In the genomic region with DNA sequence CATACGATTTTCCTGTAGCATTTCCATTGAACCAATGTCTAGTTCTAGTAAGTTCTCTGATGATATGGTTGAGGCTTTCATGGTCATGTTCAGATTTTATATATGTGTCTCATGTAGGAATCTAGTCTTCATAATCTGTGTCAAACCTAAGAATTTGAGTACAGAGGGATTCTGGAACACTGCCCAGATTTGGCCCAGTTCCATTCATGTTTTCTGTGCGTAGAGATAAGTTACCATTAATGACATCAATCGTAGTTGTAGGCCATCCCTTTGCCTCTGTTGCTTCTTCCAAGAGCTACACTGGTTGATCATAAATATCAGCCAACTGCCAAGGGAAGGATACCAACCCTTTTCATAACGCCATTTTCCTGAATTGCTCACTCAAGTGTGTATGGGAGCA, we compare ENCODE assay signal across 21 cellular contexts. TPM values are rescaled to one million over a fixed set of nuclear protein-coding genes. Genes with fewer than 3 reads are reported as not detected.
DNase-seq lines count a peak whose midpoint lies in the region; ATAC-seq and TF ChIP-seq lines count a peak whose summit lies in the region.
"Had no signal": no experiment of that assay in that cellular context is flagged by ENCODE, and none has a peak within 500 bp of the region (broad histone marks: within the 10 kb centered on the region; RNA-seq: fewer than 3 reads in every experiment).

No MANE protein-coding gene starts in this region.

- DNase-seq in left ventricle myocardium inferior (peak; percentile 18), Right ventricle myocardium inferior (ENCODE audit: missing footprints) (no peak), astrocyte of the hippocampus (ENCODE audit: low read depth, low spot score) (peak; percentile 19), fibroblast of villous mesenchyme (ENCODE audit: low read depth) (peak; percentile 48), left colon (no peak), DMS79 (lab: John Stamatoyannopoulos, UW) (no peak), left lung (no peak)
- DNase-seq in effector memory CD4-positive, alpha-beta T cell: no peak
- DNase-seq: activated CD4-positive, alpha-beta T cell treated with anti-CD3 and anti-CD28 coated beads, Interleukin-2, amount 50 U/mL, for 48 hours; activated CD4-positive, CD25-positive, alpha-beta regulatory T cell; activated CD8-positive, alpha-beta memory T cell treated with anti-CD3 and anti-CD28 coated beads, Interleukin-2, amount 50 U/mL, for 48 hours; Caco-2; effector CD8-positive, alpha-beta T cell; esophagus squamous epithelium; Kasumi-1; MV-4-11; NCI-H187; NCI-H774 had no signal

- H3K27me3 ChIP-seq in left ventricle myocardium inferior (ENCODE audit: low read depth) (no peaks in the 10 kb centered on the region), left lung (no peaks in the 10 kb centered on the region)
- no peaks in the 10 kb centered on the region for H3K27me3 ChIP-seq in effector memory CD4-positive, alpha-beta T cell (replicated peaks; ENCODE audit: control insufficient read depth, insufficient read depth, low read length, poor library complexity, severe bottlenecking)
- H3K27me3 ChIP-seq: BLaER1 treated with 17β-estradiol and CSF1 and Interleukin-3, amounts not matched to agents 10 nM and 100 nM; esophagus squamous epithelium; neural progenitor cell had no signal

- H3K4me1 ChIP-seq in left ventricle myocardium inferior (peaks cover 83% of the 10 kb centered on the region), left lung (no peaks in the 10 kb centered on the region)
- no peaks in the 10 kb centered on the region for H3K4me1 ChIP-seq in effector memory CD4-positive, alpha-beta T cell (ENCODE audit: control insufficient read depth, insufficient read depth, low read length, poor library complexity, severe bottlenecking)
- H3K4me1 ChIP-seq: neural progenitor cell had no signal

- no peak overlapping the region for H3K4me3 ChIP-seq in left ventricle myocardium inferior
- H3K4me3 ChIP-seq in fibroblast of villous mesenchyme (ENCODE audit: low read depth, low read length): no peak overlapping the region
- no peak overlapping the region for H3K4me3 ChIP-seq in effector memory CD4-positive, alpha-beta T cell (ENCODE audit: insufficient read depth, low read depth, low read length, poor library complexity, severe bottlenecking)
- H3K4me3 ChIP-seq in left lung: no peak overlapping the region
- H3K4me3 ChIP-seq: BLaER1 treated with 17β-estradiol and CSF1 and Interleukin-3, amounts not matched to agents 10 nM and 100 nM; esophagus squamous epithelium; neural progenitor cell had no signal

- no peak for ATAC-seq in Right ventricle myocardium inferior
- ATAC-seq in left colon: no peak
- no peak for ATAC-seq in left lung
- ATAC-seq: activated naive CD4-positive, alpha-beta T cell treated with anti-CD3 and anti-CD28 coated beads, Interleukin-2, amount 50 U/mL, for 72 hours had no signal

- H3K36me3 ChIP-seq in left ventricle myocardium inferior: no peaks in the 10 kb centered on the region
- no peaks in the 10 kb centered on the region for H3K36me3 ChIP-seq in effector memory CD4-positive, alpha-beta T cell (ENCODE audit: control insufficient read depth, insufficient read depth, low read length)
- H3K36me3 ChIP-seq in left lung: no peaks in the 10 kb centered on the region
- H3K36me3 ChIP-seq: BLaER1 treated with 17β-estradiol and CSF1 and Interleukin-3, amounts not matched to agents 10 nM and 100 nM; esophagus squamous epithelium; neural progenitor cell had no signal

- TF ChIP-seq CTCF in left ventricle myocardium inferior (IDR thresholded peaks at IDR 0.05; ENCODE audit: borderline replicate concordance) (no peak), fibroblast of villous mesenchyme (IDR thresholded peaks at IDR 0.05; ENCODE audit: insufficient read depth, low read depth, low read length) (no peak), left lung (IDR thresholded peaks at IDR 0.05) (no peak)

- H3K27ac ChIP-seq in left ventricle myocardium inferior (replicated peaks) (peak overlapping the region; percentile 1), left lung (no peak overlapping the region)
- no peak overlapping the region for H3K27ac ChIP-seq in effector memory CD4-positive, alpha-beta T cell (ENCODE audit: insufficient read depth, low read length, poor library complexity, severe bottlenecking)
- H3K27ac ChIP-seq: BLaER1 treated with 17β-estradiol and CSF1 and Interleukin-3, amounts not matched to agents 10 nM and 100 nM; esophagus squamous epithelium; neural progenitor cell had no signal

- H3K9me3 ChIP-seq in left ventricle myocardium inferior (replicated peaks): no peaks in the 10 kb centered on the region
- H3K9me3 ChIP-seq in effector memory CD4-positive, alpha-beta T cell (ENCODE audit: control insufficient read depth, low read length): no peaks in the 10 kb centered on the region
- no peaks in the 10 kb centered on the region for H3K9me3 ChIP-seq in left lung
- H3K9me3 ChIP-seq: BLaER1 treated with 17β-estradiol and CSF1 and Interleukin-3, amounts not matched to agents 10 nM and 100 nM; Caco-2; esophagus squamous epithelium had no signal

- intact Hi-C loops in left ventricle myocardium inferior (cut with micrococcal nuclease) (no loop called here), Right ventricle myocardium inferior (cut with DNase I) (no loop called here), left colon (cut with DNase I, micrococcal nuclease) (no loop called here), left lung (cut with DNase I) (no loop called here)

RNA-seq across cellular contexts. Expression of a gene that starts 23.3 kb away (rescaled TPM):
- total RNA-seq in left ventricle myocardium inferior: 61.7 TPM
- 45.1 TPM for total RNA-seq in Right ventricle myocardium inferior
- 16.8 and 17.1 TPM in 2 replicates for total RNA-seq in fibroblast of villous mesenchyme
- 100 to 1,000 TPM; 181 to 536 TPM for total RNA-seq in left colon
- total RNA-seq in left lung: 10 to 100 TPM; 33.1 to 35.9 TPM

Comparison
In these comparisons a context has a peak if more than half of its experiments do, and no peak if none do; other contexts are left out.
1. DNase-seq: peak in left ventricle myocardium inferior (single experiment), astrocyte of the hippocampus (single experiment) and fibroblast of villous mesenchyme (single experiment); none in Right ventricle myocardium inferior (single experiment), left colon (0 of 2), DMS79 (single experiment), effector memory CD4-positive, alpha-beta T cell (0 of 3) and left lung (0 of 2).